ENCODE assay signal across 27 cellular contexts in the genomic region with DNA sequence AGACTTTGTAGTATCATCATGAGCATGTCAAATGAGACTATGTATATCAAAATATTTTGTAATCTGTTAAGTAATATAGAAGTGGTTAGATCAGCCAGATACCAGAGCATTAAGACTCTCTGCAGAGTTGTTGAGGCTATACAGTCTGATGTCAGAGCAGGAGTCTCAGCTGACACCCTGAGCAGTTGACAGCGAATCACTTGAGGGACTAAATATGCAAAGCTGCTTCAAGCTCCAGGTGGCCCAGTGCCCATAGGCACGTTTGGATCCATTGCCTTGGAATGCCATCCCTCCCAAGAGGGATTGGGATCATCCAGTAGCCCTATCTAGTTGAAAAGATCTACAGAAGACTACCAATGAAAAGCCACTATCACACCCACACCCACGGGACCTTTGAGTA.
"Had no signal": no experiment of that assay in that cellular context is flagged by ENCODE, and none has a peak within 500 bp of the region (broad histone marks: within the 10 kb centered on the region; RNA-seq: fewer than 3 reads in every experiment).

No MANE protein-coding gene starts in this region.

- H3K27ac Mint-ChIP-seq: activated CD8-positive, alpha-beta T cell treated with anti-CD3 and anti-CD28 coated beads for 36 hours; activated naive CD4-positive, alpha-beta T cell treated with anti-CD3 and anti-CD28 coated beads, Interleukin-2, amount 50 U/mL, for 72 hours; activated naive CD8-positive, alpha-beta T cell treated with anti-CD3 and anti-CD28 coated beads, Interleukin-2, amount 50 U/mL, for 24 hours; activated T-cell treated with anti-CD3 and anti-CD28 coated beads, Interleukin-2, amount 50 U/mL, for 72 hours; activated T-helper 2 cell treated with anti-CD3 and anti-CD28 coated beads, Interferon-gamma antibody, Interleukin-2, Interleukin-4, amounts not matched to agents 10 μg/mL and 5 μg/mL and 100 μg/mL, durations not matched to agents 14 hours and 24 hours and 36 hours; T-helper 1 cell treated with Interleukin-12 subunit alpha and Interleukin-12 subunit beta and Interleukin-4 antibody, amounts not matched to agents 30 μg/mL and 1 μg/mL, for 36 hours had no signal

- H3K36me3 Mint-ChIP-seq: activated naive CD4-positive, alpha-beta T cell treated with anti-CD3 and anti-CD28 coated beads, Interleukin-2, amount 50 U/mL, for 72 hours had no signal

- H3K4me3 Mint-ChIP-seq: activated CD8-positive, alpha-beta T cell treated with anti-CD3 and anti-CD28 coated beads for 36 hours; activated naive CD8-positive, alpha-beta T cell treated with anti-CD3 and anti-CD28 coated beads, Interleukin-2, amount 50 U/mL, for 24 hours; activated T-cell treated with anti-CD3 and anti-CD28 coated beads, Interleukin-2, amount 50 U/mL, for 72 hours; central memory CD8-positive, alpha-beta T cell; T-helper 1 cell treated with Interleukin-12 subunit alpha and Interleukin-12 subunit beta and Interleukin-4 antibody, amounts not matched to agents 30 μg/mL and 1 μg/mL, for 36 hours had no signal

- H3K9me3 Mint-ChIP-seq: activated CD8-positive, alpha-beta T cell treated with anti-CD3 and anti-CD28 coated beads for 36 hours; activated naive CD4-positive, alpha-beta T cell treated with anti-CD3 and anti-CD28 coated beads, Interleukin-2, amount 50 U/mL, for 72 hours; activated naive CD8-positive, alpha-beta T cell treated with anti-CD3 and anti-CD28 coated beads, Interleukin-2, amount 50 U/mL, for 24 hours; activated T-cell treated with anti-CD3 and anti-CD28 coated beads, Interleukin-2, amount 50 U/mL, for 72 hours; activated T-helper 2 cell treated with anti-CD3 and anti-CD28 coated beads, Interferon-gamma antibody, Interleukin-2, Interleukin-4, amounts not matched to agents 10 μg/mL and 5 μg/mL and 100 μg/mL, durations not matched to agents 14 hours and 24 hours and 36 hours; central memory CD8-positive, alpha-beta T cell; T-helper 1 cell treated with Interleukin-12 subunit alpha and Interleukin-12 subunit beta and Interleukin-4 antibody, amounts not matched to agents 30 μg/mL and 1 μg/mL, for 36 hours had no signal

- DNase-seq: activated CD4-positive, alpha-beta T cell treated with anti-CD3 and anti-CD28 coated beads for 4 hours; activated CD8-positive, alpha-beta memory T cell treated with anti-CD3 and anti-CD28 coated beads, Interleukin-2, amount 50 U/mL, for 4 hours; activated CD8-positive, alpha-beta T cell treated with anti-CD3 and anti-CD28 coated beads for 36 hours; activated naive CD4-positive, alpha-beta T cell; activated naive CD8-positive, alpha-beta T cell treated with anti-CD3 and anti-CD28 coated beads, Interleukin-2, amount 50 U/mL, for 24 hours; activated T-cell treated with anti-CD3 and anti-CD28 coated beads, Interleukin-2, amount 50 U/mL, for 72 hours; amniotic stem cell; body of pancreas; MM.1S; NCI-H1105; NCI-H1436 treated with DMSO at 0.1 percent for 48 hours; NCI-H187; NCI-H2081; NCI-H510A treated with DMSO at 0.1 percent for 48 hours; NCI-H774; NK-92 treated with Interleukin-12 subunit alpha and Interleukin-12 subunit beta, amount 100 ng/mL, for 24 hours; OCI-M1; RPMI8226; SHP77 had no signal

- H3K36me3 ChIP-seq: ascending aorta, SJSA1 had no signal

- H3K9me3 ChIP-seq: ascending aorta, body of pancreas, SJSA1 had no signal

- H3K4me3 ChIP-seq: ascending aorta, body of pancreas, SJSA1 had no signal

- H3K27me3 ChIP-seq: ascending aorta, body of pancreas, SJSA1 had no signal

- ATAC-seq: activated CD4-positive, CD25-positive, alpha-beta regulatory T cell treated with anti-CD3 and anti-CD28 coated beads, Interleukin-2, amount 50 U/mL, for 24 hours; activated CD8-positive, alpha-beta T cell treated with anti-CD3 and anti-CD28 coated beads for 36 hours; activated naive CD4-positive, alpha-beta T cell treated with anti-CD3 and anti-CD28 coated beads, Interleukin-2, amount 50 U/mL, for 72 hours; activated naive CD8-positive, alpha-beta T cell treated with anti-CD3 and anti-CD28 coated beads, Interleukin-2, amount 50 U/mL, for 24 hours; activated T-cell treated with anti-CD3 and anti-CD28 coated beads, Interleukin-2, amount 50 U/mL, for 72 hours; body of pancreas; Panc1 had no signal

- H3K27me3 Mint-ChIP-seq: activated CD8-positive, alpha-beta T cell treated with anti-CD3 and anti-CD28 coated beads for 36 hours; activated naive CD8-positive, alpha-beta T cell treated with anti-CD3 and anti-CD28 coated beads, Interleukin-2, amount 50 U/mL, for 24 hours; central memory CD8-positive, alpha-beta T cell had no signal

- H3K27ac ChIP-seq: ascending aorta, body of pancreas, SJSA1 had no signal

- H3K4me1 ChIP-seq: body of pancreas, SJSA1 had no signal
